ENCODE assay signal across 18 cellular contexts in genomic region chr17:21028192-21028591, GRCh38. TPM values are rescaled to one million over a fixed set of nuclear protein-coding genes. Genes with fewer than 3 reads are reported as not detected.
DNase-seq lines count a peak whose midpoint lies in the region; ATAC-seq, FAIRE-seq and TF ChIP-seq lines count a peak whose summit lies in the region.
"Had no signal": no experiment of that assay in that cellular context is flagged by ENCODE, and none has a peak within 500 bp of the region (broad histone marks: within the 10 kb centered on the region; RNA-seq: fewer than 3 reads in every experiment).

No MANE protein-coding gene starts in this region.

- H3K27ac Mint-ChIP-seq in activated T-helper 17 cell treated with anti-CD3 and anti-CD28 coated beads, Interleukin-2, amount 50 U/mL, for 72 hours = peak overlapping the region; percentile 79

- no peak for ATAC-seq in left ventricle myocardium superior
- no peak for ATAC-seq in activated T-helper 17 cell treated with anti-CD3 and anti-CD28 coated beads, Interleukin-2, amount 50 U/mL, for 72 hours (replicated peaks)

- peaks cover 50% of the 10 kb centered on the region for H3K4me1 Mint-ChIP-seq in activated T-helper 17 cell treated with anti-CD3 and anti-CD28 coated beads, Interleukin-2, amount 50 U/mL, for 72 hours

- intact Hi-C loops in left ventricle myocardium inferior (cut with micrococcal nuclease) (no loop called here), left ventricle myocardium superior (cut with micrococcal nuclease) (no loop called here)

- no peak for FAIRE-seq in H54 (lab: Jason Lieb, UNC)

- H3K36me3 Mint-ChIP-seq in activated T-helper 17 cell treated with anti-CD3 and anti-CD28 coated beads, Interleukin-2, amount 50 U/mL, for 72 hours (ENCODE audit: low read depth) = peaks cover 74% of the 10 kb centered on the region

- peaks cover 90% of the 10 kb centered on the region for H3K4me1 ChIP-seq in left ventricle myocardium inferior

- no peak overlapping the region for H3K4me3 ChIP-seq in left ventricle myocardium inferior
- H3K4me3 ChIP-seq: vagina had no signal

- TF ChIP-seq CTCF in left ventricle myocardium inferior (IDR thresholded peaks at IDR 0.05; ENCODE audit: borderline replicate concordance) = no peak

- H3K9me3 Mint-ChIP-seq in activated T-helper 17 cell treated with anti-CD3 and anti-CD28 coated beads, Interleukin-2, amount 50 U/mL, for 72 hours = no peaks in the 10 kb centered on the region
- H3K9me3 Mint-ChIP-seq: central memory CD8-positive, alpha-beta T cell had no signal

- no peaks in the 10 kb centered on the region for H3K9me3 ChIP-seq in left ventricle myocardium inferior (replicated peaks)
- H3K9me3 ChIP-seq: vagina had no signal

- no peak for TF ChIP-seq POLR2A in H54 (IDR thresholded peaks at IDR 0.05; ENCODE audit: low read depth, low read length)

- no peaks in the 10 kb centered on the region for H3K27me3 ChIP-seq in left ventricle myocardium inferior (ENCODE audit: low read depth)
- H3K27me3 ChIP-seq: vagina had no signal

- no peak for DNase-seq in left ventricle myocardium inferior
- DNase-seq in left ventricle myocardium superior = no peak
- DNase-seq in mesenteric fat pad (ENCODE audit: low spot score) = peak; percentile 71
- DNase-seq in substantia nigra (lab: John Stamatoyannopoulos, UW) = peak in 11 of 49 donors; percentile 15 to 62 (median 30)
- no peak for DNase-seq in NCI-H748 treated with DMSO at 0.1 percent for 48 hours (lab: John Stamatoyannopoulos, UW)
- no peak for DNase-seq in H54 (ENCODE audit: insufficient read length, low spot score)
- DNase-seq in NCI-H187 (lab: John Stamatoyannopoulos, UW) = no peak
- DNase-seq: activated CD4-positive, CD25-positive, alpha-beta regulatory T cell; AML-193; erythroblast; hippocampal formation; IMR-90; NCI-H1048; NCI-H446; OCI-M1 had no signal

- H3K36me3 ChIP-seq in left ventricle myocardium inferior = peaks cover 44% of the 10 kb centered on the region

- peak overlapping the region; percentile 36 for H3K27ac ChIP-seq in left ventricle myocardium inferior (replicated peaks)
- H3K27ac ChIP-seq in substantia nigra (ENCODE audit: low read depth, low read length, poor library complexity, severe bottlenecking) = peak overlapping the region; percentile 10
- H3K27ac ChIP-seq: vagina had no signal

- no peaks in the 10 kb centered on the region for H3K27me3 Mint-ChIP-seq in activated T-helper 17 cell treated with anti-CD3 and anti-CD28 coated beads, Interleukin-2, amount 50 U/mL, for 72 hours
- H3K27me3 Mint-ChIP-seq: central memory CD8-positive, alpha-beta T cell had no signal

- peak overlapping the region; percentile 44 for H3K4me3 Mint-ChIP-seq in activated T-helper 17 cell treated with anti-CD3 and anti-CD28 coated beads, Interleukin-2, amount 50 U/mL, for 72 hours
- H3K4me3 Mint-ChIP-seq: central memory CD8-positive, alpha-beta T cell had no signal

RNA-seq across cellular contexts. Expression of gene USP22, which starts 14.6 kb away (rescaled TPM):
- total RNA-seq in left ventricle myocardium inferior = 159 TPM
- total RNA-seq in left ventricle myocardium superior = 144 TPM
- 100 to 1,000 TPM; 136 to 143 TPM for total RNA-seq in activated T-helper 17 cell treated with anti-CD3 and anti-CD28 coated beads, Interleukin-2, amount 50 U/mL, for 72 hours
- 148 TPM for total RNA-seq in mesenteric fat pad
